ENCODE assay signal across 1 cellular context in the genomic region with DNA sequence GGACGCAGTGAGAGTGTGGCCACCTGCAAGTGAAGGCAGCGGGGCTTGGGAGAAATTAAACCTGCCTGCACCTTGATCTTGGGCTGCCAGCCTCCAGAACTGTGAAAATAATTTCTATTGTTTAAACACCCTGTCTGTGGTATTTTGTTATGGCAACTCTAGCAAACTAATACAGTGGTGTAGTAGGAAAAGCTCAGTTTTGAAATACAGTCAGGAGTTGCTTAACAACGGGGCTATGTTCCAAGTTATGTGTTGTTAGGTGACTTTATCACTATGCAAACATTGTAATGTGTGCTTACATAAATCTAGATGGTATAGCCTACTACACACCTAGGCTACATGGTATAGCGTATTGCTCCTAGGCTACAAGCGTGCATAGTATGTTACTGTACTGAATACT.
TF ChIP-seq lines count a peak whose summit lies in the region.

No MANE protein-coding gene starts in this region.

TF ChIP-seq in HepG2, 621 proteins besides CTCF, POLR2A, EP300 and RAD21 (continued from another document and continues in another):
- TF ChIP-seq PCBP1 (IDR thresholded peaks at IDR 0.05; ENCODE audit: borderline replicate concordance, low read depth, low read length) (no peak), ZMYM4 (CRISPR knock-in tag; IDR thresholded peaks at IDR 0.05) (peak; percentile 63), NONO (IDR thresholded peaks at IDR 0.05) (no peak), NONO (CRISPR knock-in tag; conservative IDR thresholded peaks at IDR 0.05) (no peak), GATAD1 (CRISPR knock-in tag; IDR thresholded peaks at IDR 0.05) (0 out of 2 replicates have a peak, but pooled peaks have one; percentile 29), HNF4A (CRISPR knock-in tag; IDR thresholded peaks at IDR 0.05) (peak; percentile 53; the same call in 1 of the 2 replicates), ZBTB2 (CRISPR knock-in tag; IDR thresholded peaks at IDR 0.05; ENCODE audit: low read depth) (no peak), NFYC (CRISPR knock-in tag; IDR thresholded peaks at IDR 0.05) (no peak), MED1 (CRISPR knock-in tag; IDR thresholded peaks at IDR 0.05) (peak; percentile 69), MYC (CRISPR knock-in tag; IDR thresholded peaks at IDR 0.05; ENCODE audit: borderline replicate concordance) (no peak), SMAD3 (CRISPR knock-in tag; IDR thresholded peaks at IDR 0.05) (0 out of 2 replicates have a peak, but pooled peaks have one; percentile 72), ZMYM2 (CRISPR knock-in tag; IDR thresholded peaks at IDR 0.05) (peak; percentile 74; the same call in 1 of the 2 replicates), ATF7-NPFF (CRISPR knock-in tag; IDR thresholded peaks at IDR 0.05; ENCODE audit: low read depth) (no peak), SMC3 (IDR thresholded peaks at IDR 0.05; ENCODE audit: low read length) (peak; percentile 27), PRDM15 (CRISPR knock-in tag; IDR thresholded peaks at IDR 0.05) (no peak), GATAD2A (CRISPR knock-in tag; IDR thresholded peaks at IDR 0.05) (peak; percentile 85), TSC22D2 (CRISPR knock-in tag; IDR thresholded peaks at IDR 0.05; ENCODE audit: borderline replicate concordance) (no peak), HNF4G (IDR thresholded peaks at IDR 0.05; ENCODE audit: borderline replicate concordance, low read depth, low read length) (0 out of 2 replicates have a peak, but pooled peaks have one; percentile 32), HNF4G (CRISPR knock-in tag; IDR thresholded peaks at IDR 0.05; ENCODE audit: borderline replicate concordance, low read depth) (no peak), SOX5 (CRISPR knock-in tag; IDR thresholded peaks at IDR 0.05; ENCODE audit: borderline replicate concordance) (peak; percentile 75), CREB1 (IDR thresholded peaks at IDR 0.05) (no peak), CREB1 (CRISPR knock-in tag; IDR thresholded peaks at IDR 0.05) (no peak), AFF4 (CRISPR knock-in tag; IDR thresholded peaks at IDR 0.05) (0 out of 2 replicates have a peak, but pooled peaks have one; percentile 24), DPF2 (CRISPR knock-in tag; IDR thresholded peaks at IDR 0.05; ENCODE audit: borderline replicate concordance, low read depth) (0 out of 2 replicates have a peak, but pooled peaks have one; percentile 21), ZNF331 (CRISPR knock-in tag; IDR thresholded peaks at IDR 0.05) (peak; percentile 50; the same call in 1 of the 2 replicates), ZNF34 (CRISPR knock-in tag; IDR thresholded peaks at IDR 0.05; ENCODE audit: borderline replicate concordance) (no peak), BRCA1 (CRISPR knock-in tag; IDR thresholded peaks at IDR 0.05) (no peak), TBL1XR1 (IDR thresholded peaks at IDR 0.05; ENCODE audit: borderline replicate concordance, low read length, partially characterized antibody) (no peak), ZNF24 (IDR thresholded peaks at IDR 0.05) (0 out of 2 replicates have a peak, but pooled peaks have one; percentile 10), POGZ (CRISPR knock-in tag; IDR thresholded peaks at IDR 0.05) (peak; percentile 81), ZNF234 (CRISPR knock-in tag; conservative IDR thresholded peaks at IDR 0.05) (no peak), FOXA3 (CRISPR knock-in tag; IDR thresholded peaks at IDR 0.05) (peak; percentile 77), FOXO1 (CRISPR knock-in tag; IDR thresholded peaks at IDR 0.05) (peak; percentile 77; the same call in 1 of the 2 replicates), ZNF333 (CRISPR knock-in tag; IDR thresholded peaks at IDR 0.05; ENCODE audit: borderline replicate concordance) (no peak), SP4 (CRISPR knock-in tag; IDR thresholded peaks at IDR 0.05) (no peak), ARID5B (CRISPR knock-in tag; IDR thresholded peaks at IDR 0.05) (peak; percentile 90), ZNF713 (CRISPR knock-in tag; IDR thresholded peaks at IDR 0.05) (no peak), NFIC (IDR thresholded peaks at IDR 0.05; ENCODE audit: low read length) (peak; percentile 71), ELF3 (CRISPR knock-in tag; IDR thresholded peaks at IDR 0.05) (peak; percentile 64), NCOA2 (CRISPR knock-in tag; IDR thresholded peaks at IDR 0.05) (peak; percentile 77), XBP1 (CRISPR knock-in tag; IDR thresholded peaks at IDR 0.05) (no peak), RFX3 (CRISPR knock-in tag; IDR thresholded peaks at IDR 0.05) (peak; percentile 20; the same call in 1 of the 2 replicates), TEAD3 (CRISPR knock-in tag; optimal IDR thresholded peaks at IDR 0.05; ENCODE audit: borderline replicate concordance) (peak; percentile 74), KAT7 (CRISPR knock-in tag; IDR thresholded peaks at IDR 0.05; ENCODE audit: borderline replicate concordance) (0 out of 2 replicates have a peak, but pooled peaks have one; percentile 32), ZNF382 (CRISPR knock-in tag; IDR thresholded peaks at IDR 0.05; ENCODE audit: borderline replicate concordance) (no peak), FOXA1 (IDR thresholded peaks at IDR 0.05) (no peak; the same call in 1 of the 2 replicates), FOXA1 (CRISPR knock-in tag; IDR thresholded peaks at IDR 0.05) (peak; percentile 81)
- TF ChIP-seq, protein P1, sequence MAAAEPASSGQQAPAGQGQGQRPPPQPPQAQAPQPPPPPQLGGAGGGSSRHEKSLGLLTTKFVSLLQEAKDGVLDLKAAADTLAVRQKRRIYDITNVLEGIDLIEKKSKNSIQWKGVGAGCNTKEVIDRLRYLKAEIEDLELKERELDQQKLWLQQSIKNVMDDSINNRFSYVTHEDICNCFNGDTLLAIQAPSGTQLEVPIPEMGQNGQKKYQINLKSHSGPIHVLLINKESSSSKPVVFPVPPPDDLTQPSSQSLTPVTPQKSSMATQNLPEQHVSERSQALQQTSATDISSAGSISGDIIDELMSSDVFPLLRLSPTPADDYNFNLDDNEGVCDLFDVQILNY (CRISPR knock-in tag; conservative IDR thresholded peaks at IDR 0.05): no peak
- TF ChIP-seq, protein P2, sequence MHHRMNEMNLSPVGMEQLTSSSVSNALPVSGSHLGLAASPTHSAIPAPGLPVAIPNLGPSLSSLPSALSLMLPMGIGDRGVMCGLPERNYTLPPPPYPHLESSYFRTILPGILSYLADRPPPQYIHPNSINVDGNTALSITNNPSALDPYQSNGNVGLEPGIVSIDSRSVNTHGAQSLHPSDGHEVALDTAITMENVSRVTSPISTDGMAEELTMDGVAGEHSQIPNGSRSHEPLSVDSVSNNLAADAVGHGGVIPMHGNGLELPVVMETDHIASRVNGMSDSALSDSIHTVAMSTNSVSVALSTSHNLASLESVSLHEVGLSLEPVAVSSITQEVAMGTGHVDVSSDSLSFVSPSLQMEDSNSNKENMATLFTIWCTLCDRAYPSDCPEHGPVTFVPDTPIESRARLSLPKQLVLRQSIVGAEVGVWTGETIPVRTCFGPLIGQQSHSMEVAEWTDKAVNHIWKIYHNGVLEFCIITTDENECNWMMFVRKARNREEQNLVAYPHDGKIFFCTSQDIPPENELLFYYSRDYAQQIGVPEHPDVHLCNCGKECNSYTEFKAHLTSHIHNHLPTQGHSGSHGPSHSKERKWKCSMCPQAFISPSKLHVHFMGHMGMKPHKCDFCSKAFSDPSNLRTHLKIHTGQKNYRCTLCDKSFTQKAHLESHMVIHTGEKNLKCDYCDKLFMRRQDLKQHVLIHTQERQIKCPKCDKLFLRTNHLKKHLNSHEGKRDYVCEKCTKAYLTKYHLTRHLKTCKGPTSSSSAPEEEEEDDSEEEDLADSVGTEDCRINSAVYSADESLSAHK (CRISPR knock-in tag; IDR thresholded peaks at IDR 0.05; ENCODE audit: borderline replicate concordance): no peak
- TF ChIP-seq, protein P3, sequence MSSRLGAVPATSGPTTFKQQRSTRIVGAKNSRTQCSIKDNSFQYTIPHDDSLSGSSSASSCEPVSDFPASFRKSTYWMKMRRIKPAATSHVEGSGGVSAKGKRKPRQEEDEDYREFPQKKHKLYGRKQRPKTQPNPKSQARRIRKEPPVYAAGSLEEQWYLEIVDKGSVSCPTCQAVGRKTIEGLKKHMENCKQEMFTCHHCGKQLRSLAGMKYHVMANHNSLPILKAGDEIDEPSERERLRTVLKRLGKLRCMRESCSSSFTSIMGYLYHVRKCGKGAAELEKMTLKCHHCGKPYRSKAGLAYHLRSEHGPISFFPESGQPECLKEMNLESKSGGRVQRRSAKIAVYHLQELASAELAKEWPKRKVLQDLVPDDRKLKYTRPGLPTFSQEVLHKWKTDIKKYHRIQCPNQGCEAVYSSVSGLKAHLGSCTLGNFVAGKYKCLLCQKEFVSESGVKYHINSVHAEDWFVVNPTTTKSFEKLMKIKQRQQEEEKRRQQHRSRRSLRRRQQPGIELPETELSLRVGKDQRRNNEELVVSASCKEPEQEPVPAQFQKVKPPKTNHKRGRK (CRISPR knock-in tag; IDR thresholded peaks at IDR 0.05): no peak
